ENCODE assay signal across 15 cellular contexts in the genomic region with DNA sequence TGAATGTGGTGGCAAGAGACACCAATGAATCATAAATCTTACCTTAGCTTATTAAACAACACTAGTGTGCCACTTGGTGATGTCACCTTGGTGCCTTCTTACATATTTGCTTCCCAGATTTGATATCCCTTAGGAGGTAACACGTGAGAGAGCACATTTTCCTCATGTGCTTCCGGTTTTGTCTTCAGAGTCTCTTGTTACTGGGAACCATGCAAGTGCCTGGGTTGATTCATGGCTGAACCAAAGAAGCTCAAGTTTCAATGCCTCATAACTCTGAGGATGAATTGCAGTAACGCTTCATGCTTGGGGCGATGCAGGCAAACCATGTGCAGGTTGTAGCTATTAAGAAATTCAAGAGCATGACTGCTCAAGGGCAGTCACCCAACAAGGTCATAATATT.
DNase-seq lines count a peak whose midpoint lies in the region; TF ChIP-seq lines count a peak whose summit lies in the region.
"Had no signal": no experiment of that assay in that cellular context is flagged by ENCODE, and none has a peak within 500 bp of the region (broad histone marks: within the 10 kb centered on the region; RNA-seq: fewer than 3 reads in every experiment).

No MANE protein-coding gene starts in this region.

- H3K9me3 ChIP-seq in fibroblast of lung (ENCODE audit: control insufficient read depth, insufficient read depth, low read depth, low read length) (no peaks in the 10 kb centered on the region), thyroid gland (no peaks in the 10 kb centered on the region), testis (no peaks in the 10 kb centered on the region), Peyer's patch (no peaks in the 10 kb centered on the region)
- H3K9me3 ChIP-seq: body of pancreas, heart left ventricle had no signal

- DNase-seq in DMS53 (lab: John Stamatoyannopoulos, UW) (peak; percentile 54), DMS53 treated with DMSO at 0.1 percent for 48 hours (lab: John Stamatoyannopoulos, UW; ENCODE audit: unreplicated experiment) (no peak), NCI-H345 treated with DMSO at 0.1 percent for 48 hours (lab: John Stamatoyannopoulos, UW; ENCODE audit: unreplicated experiment) (peak; percentile 42), fibroblast of lung (ENCODE audit: low read depth in 2 of 2) (peak; percentile 12 to 24), thyroid gland (peak; percentile 64 to 68), testis (no peak), NCI-H1105 (lab: John Stamatoyannopoulos, UW) (no peak), Peyer's patch (no peak)
- DNase-seq: activated CD4-positive, alpha-beta T cell treated with anti-CD3 and anti-CD28 coated beads for 4 hours; body of pancreas; effector CD8-positive, alpha-beta T cell; heart left ventricle; left colon; NCI-H1930; stimulated activated CD4-positive, alpha-beta T cell treated with anti-CD3 and anti-CD28 coated beads, Interleukin-12 subunit alpha, Interleukin-12 subunit beta, amount 100 ng/mL, for 4 hours had no signal

- H3K36me3 ChIP-seq in fibroblast of lung (ENCODE audit: control insufficient read depth, insufficient read depth, low read length) (no peaks in the 10 kb centered on the region), thyroid gland (no peaks in the 10 kb centered on the region), testis (ENCODE audit: low read depth, missing control alignments) (no peaks in the 10 kb centered on the region), Peyer's patch (no peaks in the 10 kb centered on the region)
- H3K36me3 ChIP-seq: heart left ventricle had no signal

- H3K79me2 ChIP-seq in fibroblast of lung (ENCODE audit: control insufficient read depth, insufficient read depth, low read length): no peaks in the 10 kb centered on the region

- no peaks in the 10 kb centered on the region for H3K4me1 ChIP-seq in fibroblast of lung (ENCODE audit: control insufficient read depth, extremely low read depth, insufficient read depth, low read length)
- peaks cover 21 to 27% of the 10 kb centered on the region in 2 donors for H3K4me1 ChIP-seq in thyroid gland
- H3K4me1 ChIP-seq in testis: no peaks in the 10 kb centered on the region
- no peaks in the 10 kb centered on the region for H3K4me1 ChIP-seq in Peyer's patch
- H3K4me1 ChIP-seq: heart left ventricle had no signal

- H2AFZ ChIP-seq in fibroblast of lung (ENCODE audit: low read length): no peak overlapping the region

- H3K27me3 ChIP-seq in fibroblast of lung (ENCODE audit: control insufficient read depth, insufficient read depth, low read length): no peaks in the 10 kb centered on the region
- no peaks in the 10 kb centered on the region for H3K27me3 ChIP-seq in thyroid gland
- no peaks in the 10 kb centered on the region for H3K27me3 ChIP-seq in testis
- no peaks in the 10 kb centered on the region for H3K27me3 ChIP-seq in Peyer's patch
- H3K27me3 ChIP-seq: body of pancreas, heart left ventricle had no signal

- TF ChIP-seq POLR2A in thyroid gland (IDR thresholded peaks at IDR 0.05) (no peak), testis (IDR thresholded peaks at IDR 0.05) (no peak), Peyer's patch (IDR thresholded peaks at IDR 0.05) (no peak)

- H3K4me2 ChIP-seq in fibroblast of lung (ENCODE audit: extremely low read depth, insufficient read depth, low read length): no peak overlapping the region

- H3K27ac ChIP-seq in fibroblast of lung (ENCODE audit: insufficient read depth, low read length) (no peak overlapping the region), thyroid gland (peak overlapping the region; percentile 34 to 72 (median 69)), testis (no peak overlapping the region), Peyer's patch (no peak overlapping the region)
- H3K27ac ChIP-seq: body of pancreas, heart left ventricle had no signal

- intact Hi-C loops in thyroid gland (cut with DNase I) (loop anchor here (10.0 kb wide), 1 partner anchor 69 kb away; no protein-coding TSS in a partner anchor), testis (cut with DNase I; ENCODE audit: low total_unique reads) (no loop called here)

- WGBS in thyroid gland, 2 donors: 24% methylated on average over 4 of the region's 4 CpGs
- 58% methylated on average over 4 of the region's 4 CpGs for WGBS in testis, 2 donors

- H3K4me3 ChIP-seq in fibroblast of lung (replicated peaks in 1 of 4; ENCODE audit: control extremely low read depth in 1 of 4, insufficient read depth in 1 of 4, low read depth in 3 of 4, low read length in 4 of 4) (no peak overlapping the region), thyroid gland (replicated peaks in 1 of 3) (no peak overlapping the region), testis (no peak overlapping the region), Peyer's patch (no peak overlapping the region)
- H3K4me3 ChIP-seq: body of pancreas, heart left ventricle had no signal

- H4K20me1 ChIP-seq in fibroblast of lung (ENCODE audit: control insufficient read depth, extremely low read depth, insufficient read depth, low read length): no peaks in the 10 kb centered on the region

- no peak overlapping the region for H3K9ac ChIP-seq in fibroblast of lung (ENCODE audit: insufficient read depth, low read length)

- no peak for TF ChIP-seq CTCF in fibroblast of lung (conservative IDR thresholded peaks at IDR 0.05 in 1 of 2, IDR thresholded peaks at IDR 0.05 in 1 of 2; ENCODE audit: low read depth in 1 of 2, low read length in 2 of 2)
- no peak for TF ChIP-seq CTCF in thyroid gland (IDR thresholded peaks at IDR 0.05)
- no peak for TF ChIP-seq CTCF in testis (IDR thresholded peaks at IDR 0.05)
- no peak for TF ChIP-seq CTCF in Peyer's patch (IDR thresholded peaks at IDR 0.05)

Comparison
In these comparisons a context has a peak if more than half of its experiments do, and no peak if none do; other contexts are left out.
1. DNase-seq: peak in DMS53 (single experiment), NCI-H345 treated with DMSO at 0.1 percent for 48 hours (single experiment), fibroblast of lung (2 of 2) and thyroid gland (2 of 2); none in DMS53 treated with DMSO at 0.1 percent for 48 hours (single experiment), testis (single experiment), NCI-H1105 (single experiment) and Peyer's patch (0 of 3).
2. H3K27ac ChIP-seq: peak in thyroid gland (3 of 3); none in fibroblast of lung (single experiment), testis (0 of 2) and Peyer's patch (0 of 4).